19 cellular contexts compared by ENCODE assay signal in genomic region chr18:76952747-76953146, GRCh38.
"Had no signal": no experiment of that assay in that cellular context is flagged by ENCODE, and none has a peak within 500 bp of the region (broad histone marks: within the 10 kb centered on the region; RNA-seq: fewer than 3 reads in every experiment).

No MANE protein-coding gene starts in this region.

- H3K27me3 ChIP-seq: breast epithelium, testis, vagina had no signal

- H3K4me3 ChIP-seq: mucosa of descending colon, psoas muscle, testis, vagina had no signal

- H3K4me3 Mint-ChIP-seq: activated CD8-positive, alpha-beta memory T cell treated with anti-CD3 and anti-CD28 coated beads, Interleukin-2, amount 10 ng/mL, durations not matched to agents 7 days and 5 days; activated naive CD8-positive, alpha-beta T cell; endodermal cell; naive thymus-derived CD8-positive, alpha-beta T cell; T-helper 2 cell treated with Interferon-gamma antibody and Interleukin-4, amounts not matched to agents 5 μg/mL and 100 μg/mL, for 36 hours had no signal

- H3K27ac ChIP-seq: psoas muscle, vagina had no signal

- DNase-seq: activated CD4-positive, alpha-beta T cell treated with anti-CD3 and anti-CD28 coated beads, Interleukin-2, amount 50 U/mL, for 4 hours; activated CD4-positive, CD25-positive, alpha-beta regulatory T cell treated with anti-CD3 and anti-CD28 coated beads, Interleukin-2, amount 50 U/mL, for 72 hours; activated CD8-positive, alpha-beta memory T cell treated with anti-CD3 and anti-CD28 coated beads, Interleukin-2, amount 10 ng/mL, durations not matched to agents 7 days and 5 days; activated gamma-delta T cell; activated T-cell treated with anti-CD3 and anti-CD28 coated beads, Interleukin-2, amount 50 U/mL, for 48 hours; endodermal cell; glutamatergic neuron; mammary epithelial cell; mucosa of descending colon; naive thymus-derived CD8-positive, alpha-beta T cell; occipital lobe; psoas muscle; stimulated activated CD4-positive, alpha-beta T cell treated with anti-CD3 and anti-CD28 coated beads, Interleukin-12 subunit alpha, Interleukin-12 subunit beta, amount 100 ng/mL, for 4 hours; stimulated activated naive CD8-positive, alpha-beta T cell treated with anti-CD3 and anti-CD28 coated beads, Interleukin-15, Interleukin-2, amounts not matched to agents 100 U/mL and 50 U/mL, for 24 hours; testis had no signal

- H3K4me1 ChIP-seq: vagina had no signal

- H3K4me1 Mint-ChIP-seq: endodermal cell had no signal

- H3K27me3 Mint-ChIP-seq: activated CD8-positive, alpha-beta memory T cell treated with anti-CD3 and anti-CD28 coated beads, Interleukin-2, amount 10 ng/mL, durations not matched to agents 7 days and 5 days; activated naive CD8-positive, alpha-beta T cell; naive thymus-derived CD8-positive, alpha-beta T cell had no signal

- ATAC-seq: activated CD8-positive, alpha-beta memory T cell treated with anti-CD3 and anti-CD28 coated beads, Interleukin-2, amount 10 ng/mL, durations not matched to agents 7 days and 5 days; naive thymus-derived CD8-positive, alpha-beta T cell; stimulated activated naive CD8-positive, alpha-beta T cell treated with anti-CD3 and anti-CD28 coated beads, Interleukin-15, Interleukin-2, amounts not matched to agents 100 U/mL and 50 U/mL, for 24 hours had no signal

- H3K27ac Mint-ChIP-seq: activated CD8-positive, alpha-beta memory T cell treated with anti-CD3 and anti-CD28 coated beads, Interleukin-2, amount 10 ng/mL, durations not matched to agents 7 days and 5 days; activated naive CD8-positive, alpha-beta T cell; endodermal cell; T-helper 2 cell treated with Interferon-gamma antibody and Interleukin-4, amounts not matched to agents 5 μg/mL and 100 μg/mL, for 36 hours had no signal

- H3K9me3 ChIP-seq: breast epithelium, mucosa of descending colon, psoas muscle, testis, vagina had no signal

- H3K9me3 Mint-ChIP-seq: endodermal cell; naive thymus-derived CD8-positive, alpha-beta T cell; T-helper 2 cell treated with Interferon-gamma antibody and Interleukin-4, amounts not matched to agents 5 μg/mL and 100 μg/mL, for 36 hours had no signal

- H3K36me3 ChIP-seq: breast epithelium had no signal
